In genomic region chr5:78002690-78003089, GRCh38 we compare ENCODE assay signal across 21 cellular contexts.
DNase-seq lines count a peak whose midpoint lies in the region; ATAC-seq and TF ChIP-seq lines count a peak whose summit lies in the region.
"Had no signal": no experiment of that assay in that cellular context is flagged by ENCODE, and none has a peak within 500 bp of the region (broad histone marks: within the 10 kb centered on the region; RNA-seq: fewer than 3 reads in every experiment).

No MANE protein-coding gene starts in this region.

- H3K4me3 ChIP-seq in BE2C (ENCODE audit: low read depth, low read length) (no peak overlapping the region), Karpas-422 (ENCODE audit: low read length) (no peak overlapping the region)
- H3K4me3 ChIP-seq: ascending aorta, Peyer's patch, psoas muscle had no signal

- H3K36me3 ChIP-seq in BE2C (no peaks in the 10 kb centered on the region), Karpas-422 (ENCODE audit: insufficient read depth, low read length) (no peaks in the 10 kb centered on the region)
- H3K36me3 ChIP-seq: ascending aorta had no signal

- intact Hi-C loops in left ventricle myocardium superior (cut with micrococcal nuclease): loop anchor here (10.0 kb wide), 1 partner anchor 438 kb away; no protein-coding TSS in a partner anchor
- intact Hi-C loops in sciatic nerve (cut with DNase I): no loop called here

- H3K79me2 ChIP-seq in Karpas-422 (ENCODE audit: low read length): no peaks in the 10 kb centered on the region

- no peak for TF ChIP-seq CTCF in BE2C (IDR thresholded peaks at IDR 0.05; ENCODE audit: low read depth, low read length)

- ATAC-seq in left ventricle myocardium superior: peak; percentile 91
- ATAC-seq in sciatic nerve: no peak
- ATAC-seq: activated naive CD4-positive, alpha-beta T cell treated with anti-CD3 and anti-CD28 coated beads, Interleukin-2, amount 50 U/mL, for 72 hours; psoas muscle; stimulated activated naive B cell treated with anti-CD40 and anti-IgM and Interleukin-4, amounts not matched to agents 10 μg/mL and 1 μg/mL and 100 μg/mL, for 72 hours had no signal

- H3K4me2 ChIP-seq in Karpas-422 (ENCODE audit: low read depth, low read length, poor library complexity, severe bottlenecking): no peak overlapping the region
- H3K4me2 ChIP-seq: SK-N-SH had no signal

- H2AFZ ChIP-seq in Karpas-422 (ENCODE audit: low read length): no peak overlapping the region

- no peak overlapping the region for H3K9ac ChIP-seq in Karpas-422 (ENCODE audit: low read length)
- H3K9ac ChIP-seq: SK-N-SH had no signal

- no peaks in the 10 kb centered on the region for H3K9me3 ChIP-seq in BE2C
- no peaks in the 10 kb centered on the region for H3K9me3 ChIP-seq in Karpas-422 (ENCODE audit: low read length)
- H3K9me3 ChIP-seq: ascending aorta, Peyer's patch, psoas muscle, SK-N-SH had no signal

- H3K4me1 ChIP-seq in BE2C: peaks cover 7% of the 10 kb centered on the region
- H3K4me1 ChIP-seq in Karpas-422 (ENCODE audit: low read length): peaks cover 12% of the 10 kb centered on the region
- H3K4me1 ChIP-seq: Peyer's patch, psoas muscle had no signal

- peak; percentile 51 for DNase-seq in BE2C
- DNase-seq in DMS 273 treated with DMSO at 0.1 percent for 48 hours (lab: John Stamatoyannopoulos, UW): peak; percentile 39
- peak; percentile 92 for DNase-seq in NCI-H69 (lab: John Stamatoyannopoulos, UW)
- no peak for DNase-seq in left ventricle myocardium superior
- DNase-seq in Karpas-422: no peak
- DNase-seq in sciatic nerve (ENCODE audit: low spot score): no peak
- no peak for DNase-seq in cerebellar cortex (ENCODE audit: low spot score)
- DNase-seq: activated CD4-positive, alpha-beta T cell treated with anti-CD3 and anti-CD28 coated beads for 48 hours; CD4-positive, alpha-beta memory T cell; cerebellar nuclear complex; NCI-H1436; NCI-H226; Peyer's patch; psoas muscle; SK-N-SH; small intestine; stimulated activated CD4-positive, alpha-beta T cell treated with anti-CD3 and anti-CD28 coated beads, Interleukin-2, amount 100 ng/mL, for 48 hours; stimulated activated naive B cell treated with anti-CD40 and anti-IgM and Interleukin-4, amounts not matched to agents 10 μg/mL and 1 μg/mL and 100 μg/mL, for 72 hours had no signal

- H3K27me3 ChIP-seq in BE2C (no peaks in the 10 kb centered on the region), Karpas-422 (ENCODE audit: low read length) (no peaks in the 10 kb centered on the region)
- H3K27me3 ChIP-seq: ascending aorta, Peyer's patch had no signal

- no peaks in the 10 kb centered on the region for H4K20me1 ChIP-seq in Karpas-422 (ENCODE audit: insufficient read depth, low read depth, low read length)

- H3K9me2 ChIP-seq in Karpas-422 (replicated peaks; ENCODE audit: insufficient read depth, low read length): no peaks in the 10 kb centered on the region
- H3K9me2 ChIP-seq: SK-N-SH had no signal

- H3K27ac ChIP-seq in Karpas-422 (ENCODE audit: low read length): no peak overlapping the region
- H3K27ac ChIP-seq: ascending aorta, epithelial cell of prostate, Peyer's patch, psoas muscle had no signal

Comparison
In these comparisons a context has a peak if more than half of its experiments do, and no peak if none do; other contexts are left out.
1. DNase-seq: peak in BE2C (single experiment), DMS 273 treated with DMSO at 0.1 percent for 48 hours (single experiment) and NCI-H69 (single experiment); none in left ventricle myocardium superior (single experiment), Karpas-422 (single experiment), sciatic nerve (single experiment) and cerebellar cortex (single experiment).